22 cellular contexts compared by ENCODE assay signal in the genomic region with DNA sequence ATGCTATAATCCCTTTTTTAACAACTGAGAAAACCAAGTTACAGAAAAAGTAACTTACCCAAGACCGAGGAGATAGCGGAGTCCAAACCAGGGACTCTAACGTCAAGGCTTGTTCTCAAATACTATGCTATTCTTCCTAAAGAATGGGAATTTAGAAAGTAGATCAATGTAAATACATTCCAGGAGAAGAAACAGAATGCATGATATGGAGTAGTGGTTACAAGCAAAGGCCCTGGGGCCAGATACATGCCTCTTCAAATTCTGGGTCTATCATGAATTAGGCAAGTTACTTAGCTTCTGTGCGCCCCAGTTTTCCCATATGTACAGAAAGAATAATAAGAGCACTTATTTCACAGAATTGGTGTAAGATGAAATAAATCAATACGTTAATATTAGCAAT.
"Had no signal": no experiment of that assay in that cellular context is flagged by ENCODE, and none has a peak within 500 bp of the region (broad histone marks: within the 10 kb centered on the region; RNA-seq: fewer than 3 reads in every experiment).

No MANE protein-coding gene starts in this region.

- H3K4me1 ChIP-seq: colonic mucosa, esophagus muscularis mucosa, esophagus squamous epithelium, foreskin keratinocyte, gastroesophageal sphincter, heart left ventricle, heart right ventricle had no signal

- H3K9me3 ChIP-seq: colonic mucosa, esophagus muscularis mucosa, esophagus squamous epithelium, gastrocnemius medialis, gastroesophageal sphincter, heart left ventricle, heart right ventricle had no signal

- DNase-seq: colonic mucosa; cortex of kidney; dermis blood vessel endothelial cell; dorsolateral prefrontal cortex; effector CD4-positive, alpha-beta T cell; effector CD8-positive, alpha-beta T cell; effector memory CD4-positive, alpha-beta T cell; effector memory CD8-positive, alpha-beta T cell; endodermal cell; esophagus squamous epithelium; foreskin fibroblast; foreskin keratinocyte; foreskin melanocyte; gastrocnemius medialis; glutamatergic neuron; head of caudate nucleus; heart left ventricle; heart right ventricle had no signal

- H3K36me3 ChIP-seq: colonic mucosa, esophagus muscularis mucosa, esophagus squamous epithelium, gastrocnemius medialis, gastroesophageal sphincter, heart left ventricle, heart right ventricle had no signal

- H3K27ac ChIP-seq: colonic mucosa, coronary artery, dorsolateral prefrontal cortex, epithelial cell of prostate, esophagus muscularis mucosa, esophagus squamous epithelium, foreskin keratinocyte, gastrocnemius medialis, gastroesophageal sphincter, heart left ventricle, heart right ventricle had no signal

- H3K27me3 ChIP-seq: colonic mucosa, dorsolateral prefrontal cortex, esophagus muscularis mucosa, esophagus squamous epithelium, gastrocnemius medialis, gastroesophageal sphincter, heart left ventricle, heart right ventricle had no signal

- H3K4me3 ChIP-seq: colonic mucosa, coronary artery, dorsolateral prefrontal cortex, esophagus muscularis mucosa, esophagus squamous epithelium, gastrocnemius medialis, gastroesophageal sphincter, heart left ventricle, heart right ventricle had no signal
